In genomic region chr2:113720167-113720566, GRCh38 we compare ENCODE assay signal across 9 cellular contexts. TPM values are rescaled to one million over a fixed set of nuclear protein-coding genes. Genes with fewer than 3 reads are reported as not detected.
DNase-seq lines count a peak whose midpoint lies in the region; ATAC-seq and TF ChIP-seq lines count a peak whose summit lies in the region.
"Had no signal": no experiment of that assay in that cellular context is flagged by ENCODE, and none has a peak within 500 bp of the region (broad histone marks: within the 10 kb centered on the region; RNA-seq: fewer than 3 reads in every experiment).

No MANE protein-coding gene starts in this region.

- no peak overlapping the region for H2AFZ ChIP-seq in fibroblast of lung (ENCODE audit: low read length)

- peaks cover 2% of the 10 kb centered on the region for H3K4me1 ChIP-seq in fibroblast of lung (ENCODE audit: control insufficient read depth, extremely low read depth, insufficient read depth, low read length)

- H3K27ac ChIP-seq in 22Rv1 = no peak overlapping the region
- no peak overlapping the region for H3K27ac ChIP-seq in fibroblast of lung (ENCODE audit: insufficient read depth, low read length)

- DNase-seq in OCI-M1 (lab: John Stamatoyannopoulos, UW) (peak; percentile 46), fibroblast of lung (ENCODE audit: low read depth in 2 of 2) (peak; percentile 16 to 23), left ventricle myocardium superior (no peak), mucosa of gallbladder (ENCODE audit: low spot score) (no peak)
- no peak for DNase-seq in activated naive CD4-positive, alpha-beta T cell (lab: John Stamatoyannopoulos, UW)
- DNase-seq in effector CD8-positive, alpha-beta T cell (lab: John Stamatoyannopoulos, UW) = no peak
- DNase-seq: central memory CD4-positive, alpha-beta T cell had no signal

- H3K4me2 ChIP-seq in fibroblast of lung (ENCODE audit: extremely low read depth, insufficient read depth, low read length) = no peak overlapping the region

- no peak overlapping the region for H3K9ac ChIP-seq in fibroblast of lung (ENCODE audit: insufficient read depth, low read length)

- no peaks in the 10 kb centered on the region for H3K36me3 ChIP-seq in fibroblast of lung (ENCODE audit: control insufficient read depth, insufficient read depth, low read length)

- no peaks in the 10 kb centered on the region for H4K20me1 ChIP-seq in fibroblast of lung (ENCODE audit: control insufficient read depth, extremely low read depth, insufficient read depth, low read length)

- H3K79me2 ChIP-seq in fibroblast of lung (ENCODE audit: control insufficient read depth, insufficient read depth, low read length) = no peaks in the 10 kb centered on the region

- intact Hi-C loops in left ventricle myocardium superior (cut with micrococcal nuclease) = no loop called here

- ATAC-seq in left ventricle myocardium superior = no peak

- TF ChIP-seq CTCF in 22Rv1 (IDR thresholded peaks at IDR 0.05) = peak; percentile 70
- 0 out of 2 replicates have a peak, but pooled peaks have one; percentile 2 for TF ChIP-seq CTCF in GM12875 (IDR thresholded peaks at IDR 0.05; ENCODE audit: borderline replicate concordance, insufficient read depth, low read depth, low read length)
- TF ChIP-seq CTCF in fibroblast of lung (conservative IDR thresholded peaks at IDR 0.05 in 1 of 2, IDR thresholded peaks at IDR 0.05 in 1 of 2; ENCODE audit: low read depth in 1 of 2, low read length in 2 of 2) = peak in 1 of 2 donors; percentile 44

- no peaks in the 10 kb centered on the region for H3K27me3 ChIP-seq in fibroblast of lung (ENCODE audit: control insufficient read depth, insufficient read depth, low read length)

- no peaks in the 10 kb centered on the region for H3K9me3 ChIP-seq in fibroblast of lung (ENCODE audit: control insufficient read depth, insufficient read depth, low read depth, low read length)

- H3K4me3 ChIP-seq in GM12875 (ENCODE audit: low read depth, low read length) (no peak overlapping the region), fibroblast of lung (replicated peaks in 1 of 4; ENCODE audit: control extremely low read depth in 1 of 4, insufficient read depth in 1 of 4, low read depth in 3 of 4, low read length in 4 of 4) (no peak overlapping the region)

RNA-seq across cellular contexts. Expression of gene SLC35F5, which starts 36.3 kb away (rescaled TPM):
- total RNA-seq in fibroblast of lung = 175 and 245 TPM in 2 replicates
- 86.1 and 93.1 TPM in 2 replicates for polyA plus RNA-seq in fibroblast of lung
- polyA plus RNA-seq in fibroblast of lung (2012) = 45.3 and 55.7 TPM in 2 replicates
- 22.4 and 26.4 TPM in 2 replicates for polyA minus RNA-seq in fibroblast of lung (ENCODE audit: low replicate concordance)
- 56.2 TPM for total RNA-seq in left ventricle myocardium superior
- 82.6 TPM for total RNA-seq in mucosa of gallbladder

Comparison
In these comparisons a context has a peak if more than half of its experiments do, and no peak if none do; other contexts are left out.
1. DNase-seq: peak in OCI-M1 (single experiment) and fibroblast of lung (2 of 2); none in activated naive CD4-positive, alpha-beta T cell (0 of 4), effector CD8-positive, alpha-beta T cell (single experiment), left ventricle myocardium superior (single experiment) and mucosa of gallbladder (single experiment).